10 cellular contexts compared by ENCODE assay signal in the genomic region with DNA sequence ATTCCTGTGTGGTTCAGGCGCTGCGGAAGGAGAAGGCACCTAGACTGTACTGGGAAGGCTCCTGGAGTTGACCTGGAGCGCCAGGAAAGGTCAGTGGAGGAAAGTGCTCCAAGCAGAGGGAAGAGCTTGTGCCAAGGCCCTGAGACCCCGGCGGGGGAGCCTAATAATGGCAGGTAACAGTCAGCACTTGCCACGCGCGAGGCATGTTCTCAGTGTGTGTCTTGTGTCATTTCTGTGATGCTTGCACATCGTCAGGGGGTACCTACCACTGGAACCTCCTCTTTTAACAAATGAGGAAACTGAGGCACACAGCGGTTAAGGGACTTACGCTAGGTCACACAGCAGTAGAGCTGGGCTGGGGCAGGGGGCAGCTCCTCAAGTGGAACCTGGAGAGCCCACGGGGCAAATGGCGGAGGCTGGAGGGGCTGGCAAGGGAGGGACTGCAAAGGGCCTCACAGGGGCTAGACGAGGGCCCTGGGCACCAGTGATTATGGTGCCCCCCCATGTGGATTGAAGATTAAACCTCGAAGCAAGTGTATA. TPM values are rescaled to one million over a fixed set of nuclear protein-coding genes. Genes with fewer than 3 reads are reported as not detected.
DNase-seq lines count a peak whose midpoint lies in the region; FAIRE-seq and TF ChIP-seq lines count a peak whose summit lies in the region.
"Had no signal": no experiment of that assay in that cellular context is flagged by ENCODE, and none has a peak within 500 bp of the region (broad histone marks: within the 10 kb centered on the region; RNA-seq: fewer than 3 reads in every experiment).

No MANE protein-coding gene starts in this region.

- peaks cover 9 to 12% of the 10 kb centered on the region in 2 donors for H3K27me3 Mint-ChIP-seq in CD8-positive, alpha-beta memory T cell
- peaks cover 46% of the 10 kb centered on the region for H3K27me3 Mint-ChIP-seq in osteocyte (ENCODE audit: unreplicated experiment)

- H2AK5ac ChIP-seq in H1 (ENCODE audit: low read depth, low read length): no peak overlapping the region

- H4K8ac ChIP-seq in H1 (ENCODE audit: extremely low read depth, insufficient read depth, low read length): no peak overlapping the region

- no peak overlapping the region for H4K91ac ChIP-seq in H1 (replicated peaks; ENCODE audit: insufficient read length, low read length)

- H3K27ac ChIP-seq in CD8-positive, alpha-beta memory T cell (ENCODE audit: low read depth, low read length): no peak overlapping the region
- no peak overlapping the region for H3K27ac ChIP-seq in H1 (ENCODE audit: low read depth, low read length)
- H3K27ac ChIP-seq: right atrium auricular region had no signal

- H3K79me2 ChIP-seq in H1 (ENCODE audit: control insufficient read depth in 1 of 2, insufficient read depth in 2 of 2, low read length in 2 of 2): no peaks in the 10 kb centered on the region

- FAIRE-seq in H1 (lab: Jason Lieb, UNC) (peak; percentile 55), frontal cortex (lab: Jason Lieb, UNC) (no peak)
- FAIRE-seq: endometrium had no signal

- H3K4me3 ChIP-seq in CD8-positive, alpha-beta memory T cell (ENCODE audit: low read length): peak overlapping the region; percentile 43
- peak overlapping the region; percentile 69 for H3K4me3 ChIP-seq in NT2/D1 (ENCODE audit: insufficient read length, low read depth)
- peak overlapping the region in 2 of 4 experiments; percentile 50 to 68; a peak in 4 of 8 replicates for H3K4me3 ChIP-seq in H1 (ENCODE audit: extremely low read depth in 1 of 4, insufficient read depth in 2 of 4, low read depth in 3 of 4, low read length in 4 of 4)

- no peak overlapping the region for H2BK120ac ChIP-seq in H1 (replicated peaks; ENCODE audit: low read depth, low read length)

- H3K36me3 Mint-ChIP-seq in CD8-positive, alpha-beta memory T cell: no peaks in the 10 kb centered on the region
- no peaks in the 10 kb centered on the region for H3K36me3 Mint-ChIP-seq in osteocyte (ENCODE audit: unreplicated experiment)

- peaks cover 7% of the 10 kb centered on the region; the same call in 1 of the 2 replicates for H3K23me2 ChIP-seq in H1 (ENCODE audit: low read depth, low read length)

- H3K14ac ChIP-seq in H1 (ENCODE audit: insufficient read length): no peak overlapping the region

- peak overlapping the region; percentile 38 for H3K4ac ChIP-seq in H1 (replicated peaks; ENCODE audit: insufficient read length, low read depth, low read length)

- no peak overlapping the region for H2BK20ac ChIP-seq in H1 (ENCODE audit: low read length)

- H3K4me2 ChIP-seq in H1 (ENCODE audit: insufficient read depth in 1 of 2, low read depth in 2 of 2, low read length in 2 of 2): peak overlapping the region; percentile 45 to 77

- peak overlapping the region in 5 of 8 donors; percentile 68 to 89 (median 74) for H3K27ac Mint-ChIP-seq in CD8-positive, alpha-beta memory T cell
- H3K27ac Mint-ChIP-seq in osteocyte (ENCODE audit: unreplicated experiment): no peak overlapping the region

- H3K4me1 ChIP-seq in CD8-positive, alpha-beta memory T cell (ENCODE audit: insufficient read depth, low read length): peaks cover 6% of the 10 kb centered on the region
- H3K4me1 ChIP-seq in NT2/D1 (ENCODE audit: insufficient read depth, insufficient read length): peaks cover 3% of the 10 kb centered on the region
- no peaks in the 10 kb centered on the region for H3K4me1 ChIP-seq in H1 (replicated peaks in 1 of 4; ENCODE audit: control insufficient read depth in 3 of 4, insufficient read depth in 4 of 4, low read length in 3 of 4)
- H3K4me1 ChIP-seq: right atrium auricular region had no signal

- no peaks in the 10 kb centered on the region for H3K79me1 ChIP-seq in H1 (ENCODE audit: low read depth, low read length)

- H3K9me3 ChIP-seq in CD8-positive, alpha-beta memory T cell (ENCODE audit: low read length): no peaks in the 10 kb centered on the region
- no peaks in the 10 kb centered on the region for H3K9me3 ChIP-seq in NT2/D1 (ENCODE audit: insufficient read depth, low read length)
- no peaks in the 10 kb centered on the region for H3K9me3 ChIP-seq in H1 (ENCODE audit: insufficient read depth in 2 of 2, low read depth in 1 of 2, low read length in 1 of 2)
- H3K9me3 ChIP-seq: right atrium auricular region had no signal

- DNase-seq in CD8-positive, alpha-beta memory T cell: no peak
- DNase-seq in NT2/D1 (ENCODE audit: low read depth, low spot score): no peak
- DNase-seq in H1 (ENCODE audit: low read depth in 1 of 2, low spot score in 2 of 2): no peak
- DNase-seq in osteocyte (ENCODE audit: extremely low spot score, unreplicated experiment): no peak
- DNase-seq in frontal cortex (ENCODE audit: low spot score in 2 of 2): no peak
- DNase-seq in ecto neural progenitor cell (ENCODE audit: low spot score): no peak
- DNase-seq in NCI-H1092 treated with DMSO at 0.1 percent for 48 hours (lab: John Stamatoyannopoulos, UW): no peak
- no peak for DNase-seq in amygdala (lab: John Stamatoyannopoulos, UW)

- H3K9me3 Mint-ChIP-seq in CD8-positive, alpha-beta memory T cell: no peaks in the 10 kb centered on the region
- no peaks in the 10 kb centered on the region for H3K9me3 Mint-ChIP-seq in osteocyte (ENCODE audit: unreplicated experiment)

- no peak overlapping the region for H3K18ac ChIP-seq in H1 (ENCODE audit: extremely low read depth, low read length)

- CTCF ChIA-PET in CD8-positive, alpha-beta memory T cell (lab: Charles Lee): interaction anchor here (1.2 to 2.2 kb wide), 3 partner anchors 8 to 113 kb away, joined by 3 to 14 read pairs (median 3); no protein-coding TSS in a partner anchor
- CTCF ChIA-PET in H1 (lab: Charles Lee; ENCODE audit: partially characterized antibody): interaction anchor here (1.3 to 1.7 kb wide), 2 partner anchors 9 to 10 kb away, joined by 5 to 7 read pairs; no protein-coding TSS in a partner anchor

- H3K56ac ChIP-seq in H1 (replicated peaks; ENCODE audit: insufficient read length, low read depth, low read length): no peak overlapping the region

- no peak overlapping the region for H3K23ac ChIP-seq in H1 (ENCODE audit: insufficient read length)

- WGBS in H1 (ENCODE audit: extremely low coverage in 1 of 2, insufficient coverage in 1 of 2, insufficient read length in 1 of 2, insufficient replicate concordance in 2 of 2, low coverage in 1 of 2, low lambda C conversion rate in 2 of 2, missing lambda C conversion rate in 1 of 2), 2 experiments: 46% methylated on average over 15 of the region's 15 CpGs; no CpG with 5 or more reads in 1 of the 2 experiments

- H3K9ac ChIP-seq in NT2/D1 (ENCODE audit: insufficient read length, low read depth) (peak overlapping the region; percentile 82), H1 (replicated peaks in 1 of 4; ENCODE audit: extremely low read depth in 1 of 4, low read depth in 3 of 4, low read length in 3 of 4) (no peak overlapping the region)

- H2BK5ac ChIP-seq in H1 (ENCODE audit: low read depth, low read length): no peak overlapping the region

- POLR2A ChIA-PET in CD8-positive, alpha-beta memory T cell (lab: Charles Lee): interaction anchor here (1.0 to 1.6 kb wide), 2 partner anchors 8 to 10 kb away, joined by 4 to 5 read pairs; no protein-coding TSS in a partner anchor
- POLR2A ChIA-PET in H1 (lab: Charles Lee; ENCODE audit: partially characterized antibody): interaction anchor here (0.5 to 1.9 kb wide), 3 partner anchors 8 to 243 kb away, joined by 3 to 5 read pairs (median 3); no protein-coding TSS in a partner anchor

- no peak for TF ChIP-seq POLR2A in H1 (IDR thresholded peaks at IDR 0.05; ENCODE audit: control extremely low read depth in 1 of 2, low read depth in 2 of 2, low read length in 2 of 2)

- peak overlapping the region; percentile 40; the same call in 1 of the 2 replicates for H2AFZ ChIP-seq in H1 (ENCODE audit: low read length)

- no peaks in the 10 kb centered on the region for H3K36me3 ChIP-seq in CD8-positive, alpha-beta memory T cell (ENCODE audit: insufficient read depth, low read length)
- H3K36me3 ChIP-seq in NT2/D1 (ENCODE audit: insufficient read depth, insufficient read length, low read length) (no peaks in the 10 kb centered on the region), H1 (ENCODE audit: control insufficient read depth in 2 of 4, insufficient read depth in 4 of 4, low read length in 3 of 4) (no peaks in the 10 kb centered on the region)
- H3K36me3 ChIP-seq: right atrium auricular region had no signal

- H3K27me3 ChIP-seq in CD8-positive, alpha-beta memory T cell (ENCODE audit: insufficient read depth, low read length, poor library complexity, severe bottlenecking): no peaks in the 10 kb centered on the region
- H3K27me3 ChIP-seq in NT2/D1 (ENCODE audit: insufficient read depth, insufficient read length): peaks cover 71% of the 10 kb centered on the region
- peaks cover 34 to 62% (median 47%) of the 10 kb centered on the region in 4 experiments for H3K27me3 ChIP-seq in H1 (replicated peaks in 1 of 4; ENCODE audit: control insufficient read depth in 3 of 4, extremely low read depth in 1 of 4, insufficient read depth in 3 of 4, low read length in 3 of 4)

- peaks cover 6 to 27% (median 12%) of the 10 kb centered on the region in 3 donors for H3K4me1 Mint-ChIP-seq in CD8-positive, alpha-beta memory T cell
- peaks cover 3% of the 10 kb centered on the region for H3K4me1 Mint-ChIP-seq in osteocyte (ENCODE audit: unreplicated experiment)

- H2BK15ac ChIP-seq in H1 (ENCODE audit: low read length): no peak overlapping the region

- TF ChIP-seq RAD21 in H1 (IDR thresholded peaks at IDR 0.05 in 1 of 2, conservative IDR thresholded peaks at IDR 0.05 in 1 of 2; ENCODE audit: low read depth in 2 of 2, low read length in 2 of 2): no peak

- TF ChIP-seq CTCF in H1 (IDR thresholded peaks at IDR 0.05; ENCODE audit: control extremely low read depth in 1 of 3, insufficient read depth in 1 of 3, low read depth in 1 of 3, low read length in 3 of 3): no peak
- TF ChIP-seq CTCF in osteocyte (IDR thresholded peaks at IDR 0.05): no peak

- H2BK12ac ChIP-seq in H1 (ENCODE audit: low read depth, low read length): no peak overlapping the region

- no peak overlapping the region for H4K5ac ChIP-seq in H1 (ENCODE audit: insufficient read length, low read depth, low read length)

- H3K4me3 Mint-ChIP-seq in CD8-positive, alpha-beta memory T cell: peak overlapping the region; percentile 67 to 87 (median 82)
- peak overlapping the region; percentile 65 for H3K4me3 Mint-ChIP-seq in osteocyte (ENCODE audit: unreplicated experiment)

- H4K20me1 ChIP-seq in H1 (replicated peaks in 1 of 2; ENCODE audit: control insufficient read depth in 1 of 2, insufficient read depth in 2 of 2, low read length in 2 of 2): peaks cover 0 to 4% of the 10 kb centered on the region in 2 experiments

- TF ChIP-seq EP300 in H1 (IDR thresholded peaks at IDR 0.05; ENCODE audit: borderline replicate concordance in 1 of 2, low read depth in 2 of 2, low read length in 2 of 2): no peak

RNA-seq across cellular contexts. Expression of a gene that starts 1.0 kb away (rescaled TPM):
- 1 to 10 TPM in 1 of 2 experiments, under 1 TPM in 1; 0.91 to 1.2 TPM for total RNA-seq in CD8-positive, alpha-beta memory T cell
- 0.14 TPM for polyA plus RNA-seq in CD8-positive, alpha-beta memory T cell
- total RNA-seq in H1 (2021; fragmentation: NEBNext Ultra II Directional; extraction: Animal tissue kit (Norgen Biotek cat#: 25700)): 0.37 and 0.54 TPM in 2 replicates
- polyA plus RNA-seq in H1 (2011; rRNA removed): 0.50 and 0.52 TPM in 2 replicates
- polyA plus RNA-seq in H1 (2011; cell fraction: cytosol; rRNA removed): 0.49 TPM
- polyA plus RNA-seq in H1 (2011; cell fraction: nucleus; rRNA removed): 0.58 TPM
- polyA plus RNA-seq in H1 (2012, experiment 1 of 2): 0.44 to 0.70 TPM (median 0.60 TPM) in 4 replicates
- polyA plus RNA-seq in H1 (2012, experiment 2 of 2): 0.25 TPM
- polyA plus RNA-seq in H1 (2013, experiment 1 of 2): 0.49 TPM
- polyA plus RNA-seq in H1 (2013, experiment 2 of 2): 0.53 TPM
- polyA minus RNA-seq in H1 (2011; rRNA and poly(A)+ RNA removed): 0.63 TPM in 2 replicates
- polyA minus RNA-seq in H1 (2011; cell fraction: cytosol; rRNA and poly(A)+ RNA removed): 0.59 TPM
- 0.40 TPM for polyA minus RNA-seq in H1 (2011; cell fraction: nucleus; rRNA and poly(A)+ RNA removed)
- total RNA-seq in osteocyte: 0.08 TPM in 1 of 2 replicates, not detected in the other
- 0.41 TPM for total RNA-seq in frontal cortex

RNA-seq across cellular contexts. Expression of a gene that starts 18.5 kb away (rescaled TPM):
- 1 to 10 TPM; 2.2 to 2.3 TPM for total RNA-seq in CD8-positive, alpha-beta memory T cell
- not detected for polyA plus RNA-seq in CD8-positive, alpha-beta memory T cell
- 2.9 TPM in 2 replicates for total RNA-seq in H1 (2021; fragmentation: NEBNext Ultra II Directional; extraction: Animal tissue kit (Norgen Biotek cat#: 25700))
- polyA plus RNA-seq in H1 (2011; rRNA removed): 2.6 and 3.4 TPM in 2 replicates
- 3.6 TPM for polyA plus RNA-seq in H1 (2011; cell fraction: cytosol; rRNA removed)
- polyA plus RNA-seq in H1 (2011; cell fraction: nucleus; rRNA removed): 5.4 TPM
- 1.7 to 3.9 TPM (median 3.1 TPM) in 4 replicates for polyA plus RNA-seq in H1 (2012, experiment 1 of 2)
- polyA plus RNA-seq in H1 (2012, experiment 2 of 2): 2.0 TPM
- 1.5 TPM for polyA plus RNA-seq in H1 (2013, experiment 1 of 2)
- 1.5 TPM for polyA plus RNA-seq in H1 (2013, experiment 2 of 2)
- 3.0 and 3.5 TPM in 2 replicates for polyA minus RNA-seq in H1 (2011; rRNA and poly(A)+ RNA removed)
- polyA minus RNA-seq in H1 (2011; cell fraction: cytosol; rRNA and poly(A)+ RNA removed): 1.2 TPM
- 4.5 TPM for polyA minus RNA-seq in H1 (2011; cell fraction: nucleus; rRNA and poly(A)+ RNA removed)
- total RNA-seq in osteocyte (0.18 TPM in 1 of 2 replicates, not detected in the other), frontal cortex (0.82 TPM)

RNA-seq across cellular contexts. Expression of a gene that starts 51.0 kb away (rescaled TPM):
- total RNA-seq in CD8-positive, alpha-beta memory T cell: 10 to 100 TPM; 61.2 to 65.2 TPM
- polyA plus RNA-seq in CD8-positive, alpha-beta memory T cell: 78.3 TPM
- 38.9 and 40.2 TPM in 2 replicates for total RNA-seq in H1 (2021; fragmentation: NEBNext Ultra II Directional; extraction: Animal tissue kit (Norgen Biotek cat#: 25700))
- 49.4 and 56.1 TPM in 2 replicates for polyA plus RNA-seq in H1 (2011; rRNA removed)
- 79.8 TPM for polyA plus RNA-seq in H1 (2011; cell fraction: cytosol; rRNA removed)
- 61.8 TPM for polyA plus RNA-seq in H1 (2011; cell fraction: nucleus; rRNA removed)
- 44.8 to 55.0 TPM (median 51.6 TPM) in 4 replicates for polyA plus RNA-seq in H1 (2012, experiment 1 of 2)
- 52.5 TPM for polyA plus RNA-seq in H1 (2012, experiment 2 of 2)
- polyA plus RNA-seq in H1 (2013, experiment 1 of 2): 36.2 TPM
- polyA plus RNA-seq in H1 (2013, experiment 2 of 2): 34.8 TPM
- polyA minus RNA-seq in H1 (2011; rRNA and poly(A)+ RNA removed): 33.4 and 38.9 TPM in 2 replicates
- 10.3 TPM for polyA minus RNA-seq in H1 (2011; cell fraction: cytosol; rRNA and poly(A)+ RNA removed)
- polyA minus RNA-seq in H1 (2011; cell fraction: nucleus; rRNA and poly(A)+ RNA removed): 27.4 TPM
- total RNA-seq in osteocyte (38.4 and 40.8 TPM in 2 replicates), frontal cortex (25.3 TPM)
